15 cellular contexts compared by ENCODE assay signal in genomic region chr16:2501938-2502900, GRCh38. TPM values are rescaled to one million over a fixed set of nuclear protein-coding genes. Genes with fewer than 3 reads are reported as not detected.
A peak's percentile ranks its signal among the peaks of the same experiment; 100 is the strongest.
DNase-seq lines count a peak whose midpoint lies in the region; ATAC-seq, FAIRE-seq and TF ChIP-seq lines count a peak whose summit lies in the region.
"Had no signal": no experiment of that assay in that cellular context is flagged by ENCODE, and none has a peak within 500 bp of the region (broad histone marks: within the 10 kb centered on the region; RNA-seq: fewer than 3 reads in every experiment).

No MANE protein-coding gene starts in this region.

- H3K4ac ChIP-seq in IMR-90 (ENCODE audit: low read depth, low read length) (peak overlapping the region; percentile 45), H1 (replicated peaks; ENCODE audit: insufficient read length, low read depth, low read length) (peak overlapping the region; percentile 40)

- H3K56ac ChIP-seq in IMR-90 (ENCODE audit: extremely low read depth, insufficient read depth, low read length) = no peak overlapping the region
- no peak overlapping the region for H3K56ac ChIP-seq in H1 (replicated peaks; ENCODE audit: insufficient read length, low read depth, low read length)

- peak overlapping the region; percentile 73 for H2AK9ac ChIP-seq in IMR-90 (replicated peaks; ENCODE audit: low read depth, low read length, poor library complexity)

- H3K4me1 Mint-ChIP-seq in activated naive CD4-positive, alpha-beta T cell treated with anti-CD3 and anti-CD28 coated beads for 36 hours (ENCODE audit: low read depth) = peaks cover 2% of the 10 kb centered on the region
- H3K4me1 Mint-ChIP-seq: activated naive CD8-positive, alpha-beta T cell treated with anti-CD3 and anti-CD28 coated beads for 36 hours had no signal

- no peak overlapping the region for H3K27ac Mint-ChIP-seq in activated naive CD4-positive, alpha-beta T cell treated with anti-CD3 and anti-CD28 coated beads for 36 hours
- H3K27ac Mint-ChIP-seq: activated naive CD8-positive, alpha-beta T cell treated with anti-CD3 and anti-CD28 coated beads for 36 hours had no signal

- peak overlapping the region; percentile 60; the same call in 1 of the 2 replicates for H2BK12ac ChIP-seq in H1 (ENCODE audit: low read depth, low read length)

- H2AFZ ChIP-seq in IMR-90 (replicated peaks; ENCODE audit: low read length, poor library complexity) (peak overlapping the region; percentile 88), H1 (ENCODE audit: low read length) (no peak overlapping the region)

- H3K36me3 Mint-ChIP-seq in activated naive CD4-positive, alpha-beta T cell treated with anti-CD3 and anti-CD28 coated beads for 36 hours (ENCODE audit: low read depth) = peaks cover 4% of the 10 kb centered on the region

- H3K18ac ChIP-seq in IMR-90 (ENCODE audit: low read depth, low read length) (no peak overlapping the region), H1 (ENCODE audit: extremely low read depth, low read length) (peak overlapping the region; percentile 81)

- dilution Hi-C loops in IMR-90 (cut with HindIII; ENCODE audit: low sequenced_read_pairs, unreplicated experiment) = no loop called here

- H3K9me3 ChIP-seq in BLaER1 (no peaks in the 10 kb centered on the region), IMR-90 (ENCODE audit: control insufficient read depth, insufficient read depth, low read length) (no peaks in the 10 kb centered on the region), H1 (ENCODE audit: insufficient read depth in 2 of 2, low read depth in 1 of 2, low read length in 1 of 2) (no peaks in the 10 kb centered on the region), spleen (no peaks in the 10 kb centered on the region)

- H3K9ac ChIP-seq in BLaER1 = 0 out of 2 replicates have a peak overlapping the region, but pooled peaks have one; percentile 35
- H3K9ac ChIP-seq in IMR-90 (ENCODE audit: low read depth, low read length) = no peak overlapping the region
- H3K9ac ChIP-seq in H1 (replicated peaks in 1 of 4; ENCODE audit: extremely low read depth in 1 of 4, low read depth in 3 of 4, low read length in 3 of 4) = peak overlapping the region in 1 of 4 experiments; percentile 10; a peak in 3 of 7 replicates

- H2BK20ac ChIP-seq in IMR-90 (ENCODE audit: low read depth, low read length) (no peak overlapping the region), H1 (ENCODE audit: low read length) (no peak overlapping the region)

- H3K27me3 Mint-ChIP-seq in activated naive CD4-positive, alpha-beta T cell treated with anti-CD3 and anti-CD28 coated beads for 36 hours (ENCODE audit: low read depth) = no peaks in the 10 kb centered on the region
- H3K27me3 Mint-ChIP-seq: activated CD4-positive, alpha-beta T cell treated with anti-CD3 and anti-CD28 coated beads, Interleukin-2, amount 10 ng/mL, durations not matched to agents 7 days and 5 days; activated naive CD8-positive, alpha-beta T cell treated with anti-CD3 and anti-CD28 coated beads for 36 hours had no signal

- no peaks in the 10 kb centered on the region for H3K9me1 ChIP-seq in IMR-90 (ENCODE audit: insufficient read depth, low read length)

- TF ChIP-seq POLR2A in IMR-90 (IDR thresholded peaks at IDR 0.05; ENCODE audit: low read depth, low read length) = no peak
- TF ChIP-seq POLR2A in H1 (IDR thresholded peaks at IDR 0.05; ENCODE audit: control extremely low read depth in 1 of 2, low read depth in 2 of 2, low read length in 2 of 2) = no peak
- no peak for TF ChIP-seq POLR2A in spleen (IDR thresholded peaks at IDR 0.05)

- H4K91ac ChIP-seq in IMR-90 (ENCODE audit: insufficient read depth, low read depth, low read length) (0 out of 2 replicates have a peak overlapping the region, but pooled peaks have one; percentile 34), H1 (replicated peaks; ENCODE audit: insufficient read length, low read length) (no peak overlapping the region)

- H3K4me2 ChIP-seq in BLaER1 (peak overlapping the region; percentile 50; the same call in 1 of the 2 replicates), IMR-90 (ENCODE audit: low read depth, low read length) (peak overlapping the region; percentile 1; the same call in 1 of the 2 replicates), H1 (ENCODE audit: insufficient read depth in 1 of 2, low read depth in 2 of 2, low read length in 2 of 2) (peak overlapping the region; percentile 0 to 73; a peak in 3 of 4 replicates)

- peaks cover 61% of the 10 kb centered on the region for H3K4me1 ChIP-seq in BLaER1
- peaks cover 9% of the 10 kb centered on the region for H3K4me1 ChIP-seq in IMR-90 (ENCODE audit: control insufficient read depth, insufficient read depth, low read length)
- peaks cover 0 to 16% (median 9%) of the 10 kb centered on the region in 4 experiments; a peak in 6 of 7 replicates for H3K4me1 ChIP-seq in H1 (replicated peaks in 1 of 4; ENCODE audit: control insufficient read depth in 3 of 4, insufficient read depth in 4 of 4, low read length in 3 of 4)
- peaks cover 15 to 54% (median 31%) of the 10 kb centered on the region in 6 donors for H3K4me1 ChIP-seq in spleen

- peaks cover 62% of the 10 kb centered on the region for H4K20me1 ChIP-seq in BLaER1
- peaks cover 17% of the 10 kb centered on the region for H4K20me1 ChIP-seq in IMR-90 (ENCODE audit: insufficient read depth, low read length)
- H4K20me1 ChIP-seq in H1 (replicated peaks in 1 of 2; ENCODE audit: control insufficient read depth in 1 of 2, insufficient read depth in 2 of 2, low read length in 2 of 2) = peaks cover 2 to 4% of the 10 kb centered on the region in 2 experiments

- peaks cover 3 to 19% of the 10 kb centered on the region in 2 experiments; a peak in 2 of 4 replicates for H3K79me1 ChIP-seq in IMR-90 (ENCODE audit: low read depth in 1 of 2, low read length in 2 of 2)
- no peaks in the 10 kb centered on the region; the same call in 1 of the 2 replicates for H3K79me1 ChIP-seq in H1 (ENCODE audit: low read depth, low read length)

- WGBS in IMR-90 (ENCODE audit: extremely low coverage in 2 of 2, insufficient read length in 1 of 2), 2 experiments = 70% methylated on average over 11 of the region's 18 CpGs; no CpG with 5 or more reads in 1 of the 2 experiments
- 89% methylated on average over 17 of the region's 18 CpGs; no CpG with 5 or more reads in 1 of the 2 experiments for WGBS in H1 (ENCODE audit: extremely low coverage in 1 of 2, insufficient coverage in 1 of 2, insufficient read length in 1 of 2, insufficient replicate concordance in 2 of 2, low coverage in 1 of 2, low lambda C conversion rate in 2 of 2, missing lambda C conversion rate in 1 of 2), 2 experiments
- WGBS in spleen, 5 donors = 77 to 86% (median 80%) methylated on average over 11 to 18 of the region's 18 CpGs

- no TSS peak for BruUV-seq in IMR-90 (replicated peaks; lab: Mats Ljungman, UMichigan)

- no peaks in the 10 kb centered on the region for H3K27me3 ChIP-seq in BLaER1
- no peaks in the 10 kb centered on the region for H3K27me3 ChIP-seq in IMR-90 (ENCODE audit: control insufficient read depth, insufficient read depth, low read length)
- H3K27me3 ChIP-seq in H1 (replicated peaks in 1 of 4; ENCODE audit: control insufficient read depth in 3 of 4, extremely low read depth in 1 of 4, insufficient read depth in 3 of 4, low read length in 3 of 4) = no peaks in the 10 kb centered on the region; a peak in 1 of 7 replicates
- H3K27me3 ChIP-seq in spleen (replicated peaks in 1 of 7) = no peaks in the 10 kb centered on the region

- intact Hi-C loops in IMR-90 (cut with micrococcal nuclease) (loop anchor here (1.0 to 2.0 kb wide), 3 partner anchors 28 to 162 kb away; partner anchors contain the start of gene ABCA3), spleen (cut with DNase I; ENCODE audit: low total_unique reads) (loop anchor here (5.0 kb wide), 1 partner anchor 150 kb away; no protein-coding TSS in a partner anchor)
- intact Hi-C loops in activated naive CD4-positive, alpha-beta T cell treated with anti-CD3 and anti-CD28 coated beads for 36 hours (cut with micrococcal nuclease) = loop anchor here (1.0 kb wide), 3 partner anchors 73 to 307 kb away; partner anchors contain the start of genes ABCA3 and CCNF

- no peak overlapping the region for H2BK120ac ChIP-seq in IMR-90 (ENCODE audit: low read depth, low read length)
- H2BK120ac ChIP-seq in H1 (replicated peaks; ENCODE audit: low read depth, low read length) = no peak overlapping the region

- H4K8ac ChIP-seq in IMR-90 (ENCODE audit: low read depth in 2 of 2, low read length in 2 of 2) (no peak overlapping the region), H1 (ENCODE audit: extremely low read depth, insufficient read depth, low read length) (peak overlapping the region; percentile 62)

- FAIRE-seq in H1 (lab: Jason Lieb, UNC) = no peak
- FAIRE-seq: D721Med had no signal

- DNase-seq in IMR-90 (no peak), H1 (ENCODE audit: low read depth in 1 of 2, low spot score in 2 of 2) (no peak), omental fat pad (ENCODE audit: low spot score) (no peak), NCI-H1436 treated with DMSO at 0.1 percent for 48 hours (lab: John Stamatoyannopoulos, UW) (no peak), spleen (no peak), amygdala (lab: John Stamatoyannopoulos, UW) (no peak)
- no peak for DNase-seq in activated naive CD4-positive, alpha-beta T cell treated with anti-CD3 and anti-CD28 coated beads for 36 hours
- DNase-seq: cortex of kidney, NCI-H2081 treated with DMSO at 0.1 percent for 48 hours, SIG-M5 had no signal

- ATAC-seq in IMR-90 (ENCODE audit: low read depth) (no peak), omental fat pad (ENCODE audit: low FRiP score) (peak; percentile 0)

- H3K9me3 Mint-ChIP-seq in activated naive CD4-positive, alpha-beta T cell treated with anti-CD3 and anti-CD28 coated beads for 36 hours = no peaks in the 10 kb centered on the region
- H3K9me3 Mint-ChIP-seq: activated CD4-positive, alpha-beta T cell treated with anti-CD3 and anti-CD28 coated beads, Interleukin-2, amount 10 ng/mL, durations not matched to agents 7 days and 5 days; activated naive CD8-positive, alpha-beta T cell treated with anti-CD3 and anti-CD28 coated beads for 36 hours had no signal

- H3K23ac ChIP-seq in IMR-90 (ENCODE audit: low read depth, low read length) (no peak overlapping the region), H1 (ENCODE audit: insufficient read length) (no peak overlapping the region)

- peaks cover 65% of the 10 kb centered on the region for H3K36me3 ChIP-seq in BLaER1
- peaks cover 7% of the 10 kb centered on the region; the same call in 1 of the 2 replicates for H3K36me3 ChIP-seq in IMR-90 (ENCODE audit: control insufficient read depth, insufficient read depth, low read length)
- H3K36me3 ChIP-seq in H1 (ENCODE audit: control insufficient read depth in 2 of 4, insufficient read depth in 4 of 4, low read length in 3 of 4) = peaks cover 0 to 2% (median 0%) of the 10 kb centered on the region in 4 experiments; a peak in 1 of 8 replicates
- peaks cover 0 to 32% (median 4%) of the 10 kb centered on the region in 6 donors for H3K36me3 ChIP-seq in spleen

- no peak overlapping the region for H2AK5ac ChIP-seq in IMR-90 (ENCODE audit: low read depth, low read length)
- no peak overlapping the region; the same call in 1 of the 2 replicates for H2AK5ac ChIP-seq in H1 (ENCODE audit: low read depth, low read length)

- H3K79me2 ChIP-seq in H1 (ENCODE audit: control insufficient read depth in 1 of 2, insufficient read depth in 2 of 2, low read length in 2 of 2) = no peaks in the 10 kb centered on the region

- H3K4me3 ChIP-seq in BLaER1 (no peak overlapping the region), IMR-90 (ENCODE audit: insufficient read depth, low read depth, low read length) (no peak overlapping the region), H1 (ENCODE audit: extremely low read depth in 1 of 4, insufficient read depth in 2 of 4, low read depth in 3 of 4, low read length in 4 of 4) (peak overlapping the region in 2 of 4 experiments; percentile 14 to 60; a peak in 3 of 8 replicates), spleen (no peak overlapping the region)

- no peak for TF ChIP-seq RAD21 in IMR-90 (IDR thresholded peaks at IDR 0.05; ENCODE audit: low read length)
- TF ChIP-seq RAD21 in H1 (IDR thresholded peaks at IDR 0.05 in 1 of 2, conservative IDR thresholded peaks at IDR 0.05 in 1 of 2; ENCODE audit: low read depth in 2 of 2, low read length in 2 of 2) = no peak

- H3K14ac ChIP-seq in IMR-90 (replicated peaks; ENCODE audit: low read depth, low read length) (0 out of 2 replicates have a peak overlapping the region, but pooled peaks have one; percentile 12), H1 (ENCODE audit: insufficient read length) (no peak overlapping the region)

- TF ChIP-seq CTCF in IMR-90 (conservative IDR thresholded peaks at IDR 0.05; ENCODE audit: low read depth, low read length) (no peak), H1 (IDR thresholded peaks at IDR 0.05; ENCODE audit: control extremely low read depth in 1 of 3, insufficient read depth in 1 of 3, low read depth in 1 of 3, low read length in 3 of 3) (no peak), omental fat pad (IDR thresholded peaks at IDR 0.05) (no peak), spleen (IDR thresholded peaks at IDR 0.05 in 8 of 11, conservative IDR thresholded peaks at IDR 0.05 in 3 of 11) (no peak)

- H4K5ac ChIP-seq in IMR-90 (ENCODE audit: low read depth, low read length) (no peak overlapping the region), H1 (ENCODE audit: insufficient read length, low read depth, low read length) (no peak overlapping the region)

- CTCF ChIA-PET in IMR-90 (lab: Yijun Ruan, JAX) (interaction anchor here (0.7 to 1.0 kb wide), 3 partner anchors 13 to 34 kb away, joined by 3 to 4 read pairs (median 3); no protein-coding TSS in a partner anchor), H1 (lab: Charles Lee; ENCODE audit: partially characterized antibody) (interaction anchor here (0.6 to 3.3 kb wide), 46 partner anchors 9 to 322 kb away, joined by 3 to 32 read pairs (median 4); partner anchors contain the start of genes AMDHD2, ECI1, PDPK1 and TBC1D24)
- CTCF ChIA-PET in activated naive CD4-positive, alpha-beta T cell treated with anti-CD3 and anti-CD28 coated beads for 36 hours (lab: Charles Lee) = interaction anchor here (0.6 to 1.8 kb wide), 17 partner anchors 8 to 315 kb away, joined by 3 to 8 read pairs (median 3); partner anchors contain the start of genes ABCA3 and ECI1

- H2BK5ac ChIP-seq in IMR-90 (ENCODE audit: low read depth, low read length, poor library complexity, severe bottlenecking) = peak overlapping the region; percentile 34
- H2BK5ac ChIP-seq in H1 (ENCODE audit: low read depth, low read length) = peak overlapping the region; percentile 85

- TF ChIP-seq EP300 in H1 (IDR thresholded peaks at IDR 0.05; ENCODE audit: borderline replicate concordance in 1 of 2, low read depth in 2 of 2, low read length in 2 of 2) = no peak

- in situ Hi-C loops in IMR-90 (cut with MboI; ENCODE audit: low sequenced_read_pairs) = loop anchor here (10.0 kb wide), 1 partner anchor 247 kb away; the partner anchor contains the start of gene ECI1

- H2BK15ac ChIP-seq in IMR-90 (ENCODE audit: low read depth, low read length) (no peak overlapping the region), H1 (ENCODE audit: low read length) (peak overlapping the region; percentile 31; the same call in 1 of the 2 replicates)

- POLR2A ChIA-PET in IMR-90 (lab: Charles Lee; ENCODE audit: unreplicated experiment) = no interaction called here
- POLR2A ChIA-PET in H1 (lab: Charles Lee; ENCODE audit: partially characterized antibody) = interaction anchor here (0.6 to 2.0 kb wide), 16 partner anchors 8 to 493 kb away, joined by 3 to 10 read pairs (median 4); partner anchors contain the start of genes ATP6V0C, CEMP1, NTN3 and TEDC2

- no peaks in the 10 kb centered on the region for H3K23me2 ChIP-seq in H1 (ENCODE audit: low read depth, low read length)

- no peak overlapping the region for H3K4me3 Mint-ChIP-seq in activated naive CD4-positive, alpha-beta T cell treated with anti-CD3 and anti-CD28 coated beads for 36 hours
- H3K4me3 Mint-ChIP-seq: activated CD4-positive, alpha-beta T cell treated with anti-CD3 and anti-CD28 coated beads, Interleukin-2, amount 10 ng/mL, durations not matched to agents 7 days and 5 days; activated naive CD8-positive, alpha-beta T cell treated with anti-CD3 and anti-CD28 coated beads for 36 hours had no signal

- H3K27ac ChIP-seq in BLaER1 (no peak overlapping the region), IMR-90 (ENCODE audit: insufficient read depth, low read length) (no peak overlapping the region), H1 (ENCODE audit: low read depth, low read length) (no peak overlapping the region), spleen (peak overlapping the region in 4 of 8 donors; percentile 32 to 46 (median 42))

RNA-seq across cellular contexts. Expression of gene ATP6V0C, which starts 11.5 kb away (rescaled TPM):
- total RNA-seq in IMR-90 (2012; rRNA removed) (8.4 and 8.6 TPM in 2 replicates), omental fat pad (100 to 1,000 TPM in 1 of 4 donors, 10 to 100 TPM in 3; 43.5 to 113 (median 67.9) TPM), spleen (100 to 1,000 TPM in 4 of 7 donors, 10 to 100 TPM in 3; 82.3 to 199 (median 156) TPM)
- polyA plus RNA-seq in IMR-90 (2012; rRNA removed) (107 and 108 TPM in 2 replicates), H1 (2011; rRNA removed) (125 and 218 TPM in 2 replicates), spleen (100 to 1,000 TPM in 1 of 3 donors, 10 to 100 TPM in 2; 64.5 to 125 (median 99.7) TPM)
- 182 and 333 TPM in 2 replicates for polyA plus RNA-seq in IMR-90 (2012; cell fraction: cytosol; rRNA removed)
- 64.7 and 163 TPM in 2 replicates for polyA plus RNA-seq in IMR-90 (2012; cell fraction: nucleus; rRNA removed; ENCODE audit: low replicate concordance)
- total RNA-seq in H1 (2021; fragmentation: NEBNext Ultra II Directional; extraction: Animal tissue kit (Norgen Biotek cat#: 25700)) = 176 and 199 TPM in 2 replicates
- 35.7 TPM for polyA plus RNA-seq in H1 (2011; cell fraction: cytosol; rRNA removed)
- 80.2 TPM for polyA plus RNA-seq in H1 (2011; cell fraction: nucleus; rRNA removed)
- 161 to 288 TPM (median 238 TPM) in 4 replicates for polyA plus RNA-seq in H1 (2012, experiment 1 of 2)
- polyA plus RNA-seq in H1 (2012, experiment 2 of 2) = 371 TPM
- polyA plus RNA-seq in H1 (2013, experiment 1 of 2) = 359 TPM
- 478 TPM for polyA plus RNA-seq in H1 (2013, experiment 2 of 2)
- 15.2 and 20.3 TPM in 2 replicates for polyA minus RNA-seq in H1 (2011; rRNA and poly(A)+ RNA removed)
- polyA minus RNA-seq in H1 (2011; cell fraction: cytosol; rRNA and poly(A)+ RNA removed) = 225 TPM
- polyA minus RNA-seq in H1 (2011; cell fraction: nucleus; rRNA and poly(A)+ RNA removed) = 36.2 TPM
- total RNA-seq in activated naive CD4-positive, alpha-beta T cell treated with anti-CD3 and anti-CD28 coated beads for 36 hours = 10 to 100 TPM; 81.9 TPM

RNA-seq across cellular contexts. Expression of gene AMDHD2, which starts 18.0 kb away (rescaled TPM):
- total RNA-seq in IMR-90 (2012; rRNA removed) (10.0 and 10.6 TPM in 2 replicates), omental fat pad (10 to 100 TPM; 26.7 to 35.9 (median 30.7) TPM), spleen (10 to 100 TPM; 59.9 to 94.0 (median 70.9) TPM)
- polyA plus RNA-seq in IMR-90 (2012; rRNA removed) (30.3 and 30.8 TPM in 2 replicates), H1 (2011; rRNA removed) (54.6 and 77.1 TPM in 2 replicates), spleen (10 to 100 TPM; 37.8 to 72.0 (median 38.5) TPM)
- polyA plus RNA-seq in IMR-90 (2012; cell fraction: cytosol; rRNA removed) = 11.5 and 21.8 TPM in 2 replicates
- 189 and 533 TPM in 2 replicates for polyA plus RNA-seq in IMR-90 (2012; cell fraction: nucleus; rRNA removed; ENCODE audit: low replicate concordance)
- 43.0 and 45.0 TPM in 2 replicates for total RNA-seq in H1 (2021; fragmentation: NEBNext Ultra II Directional; extraction: Animal tissue kit (Norgen Biotek cat#: 25700))
- 63.4 TPM for polyA plus RNA-seq in H1 (2011; cell fraction: cytosol; rRNA removed)
- polyA plus RNA-seq in H1 (2011; cell fraction: nucleus; rRNA removed) = 345 TPM
- polyA plus RNA-seq in H1 (2012, experiment 1 of 2) = 36.6 to 63.3 TPM (median 57.3 TPM) in 4 replicates
- 26.8 TPM for polyA plus RNA-seq in H1 (2012, experiment 2 of 2)
- 19.9 TPM for polyA plus RNA-seq in H1 (2013, experiment 1 of 2)
- 18.3 TPM for polyA plus RNA-seq in H1 (2013, experiment 2 of 2)
- polyA minus RNA-seq in H1 (2011; rRNA and poly(A)+ RNA removed) = 15.9 and 28.8 TPM in 2 replicates
- 36.0 TPM for polyA minus RNA-seq in H1 (2011; cell fraction: cytosol; rRNA and poly(A)+ RNA removed)
- 89.1 TPM for polyA minus RNA-seq in H1 (2011; cell fraction: nucleus; rRNA and poly(A)+ RNA removed)
- 10 to 100 TPM; 15.3 to 18.6 TPM for total RNA-seq in activated naive CD4-positive, alpha-beta T cell treated with anti-CD3 and anti-CD28 coated beads for 36 hours

RNA-seq across cellular contexts. Expression of gene TBC1D24, which starts 27.3 kb away (rescaled TPM):
- total RNA-seq in IMR-90 (2012; rRNA removed) (7.5 and 8.6 TPM in 2 replicates), omental fat pad (10 to 100 TPM; 10.4 to 19.4 (median 13.0) TPM), spleen (10 to 100 TPM in 6 of 7 donors, 1 to 10 TPM in 1; 9.7 to 15.3 (median 12.8) TPM)
- polyA plus RNA-seq in IMR-90 (2012; rRNA removed) (13.4 and 16.2 TPM in 2 replicates), H1 (2011; rRNA removed) (8.7 and 13.3 TPM in 2 replicates), spleen (1 to 10 TPM; 2.2 to 5.1 (median 2.2) TPM)
- polyA plus RNA-seq in IMR-90 (2012; cell fraction: cytosol; rRNA removed) = 6.5 and 11.7 TPM in 2 replicates
- 28.4 and 53.0 TPM in 2 replicates for polyA plus RNA-seq in IMR-90 (2012; cell fraction: nucleus; rRNA removed; ENCODE audit: low replicate concordance)
- total RNA-seq in H1 (2021; fragmentation: NEBNext Ultra II Directional; extraction: Animal tissue kit (Norgen Biotek cat#: 25700)) = 18.6 and 21.5 TPM in 2 replicates
- polyA plus RNA-seq in H1 (2011; cell fraction: cytosol; rRNA removed) = 9.4 TPM
- polyA plus RNA-seq in H1 (2011; cell fraction: nucleus; rRNA removed) = 22.2 TPM
- 7.7 to 10.3 TPM (median 9.2 TPM) in 4 replicates for polyA plus RNA-seq in H1 (2012, experiment 1 of 2)
- 4.2 TPM for polyA plus RNA-seq in H1 (2012, experiment 2 of 2)
- polyA plus RNA-seq in H1 (2013, experiment 1 of 2) = 7.5 TPM
- 7.0 TPM for polyA plus RNA-seq in H1 (2013, experiment 2 of 2)
- 13.1 and 14.6 TPM in 2 replicates for polyA minus RNA-seq in H1 (2011; rRNA and poly(A)+ RNA removed)
- polyA minus RNA-seq in H1 (2011; cell fraction: cytosol; rRNA and poly(A)+ RNA removed) = 15.0 TPM
- polyA minus RNA-seq in H1 (2011; cell fraction: nucleus; rRNA and poly(A)+ RNA removed) = 13.0 TPM
- 1 to 10 TPM; 8.1 to 8.6 TPM for total RNA-seq in activated naive CD4-positive, alpha-beta T cell treated with anti-CD3 and anti-CD28 coated beads for 36 hours

RNA-seq across cellular contexts. Expression of gene CEMP1, which starts 29.0 kb away (rescaled TPM):
- total RNA-seq in IMR-90 (2012; rRNA removed) (not detected in 2 replicates), omental fat pad (not detected), spleen (under 1 TPM in 2 of 7 donors, not detected in 5; 0.37 to 0.97 TPM)
- polyA plus RNA-seq in IMR-90 (2012; rRNA removed) (not detected in 2 replicates), H1 (2011; rRNA removed) (0.08 TPM in 1 of 2 replicates, not detected in the other), spleen (1 to 10 TPM in 1 of 3 donors, under 1 TPM in 2; 0.70 to 1.5 (median 0.74) TPM)
- not detected in 2 replicates for polyA plus RNA-seq in IMR-90 (2012; cell fraction: cytosol; rRNA removed)
- not detected in 2 replicates for polyA plus RNA-seq in IMR-90 (2012; cell fraction: nucleus; rRNA removed; ENCODE audit: low replicate concordance)
- total RNA-seq in H1 (2021; fragmentation: NEBNext Ultra II Directional; extraction: Animal tissue kit (Norgen Biotek cat#: 25700)) = not detected in 2 replicates
- 0.05 TPM for polyA plus RNA-seq in H1 (2011; cell fraction: cytosol; rRNA removed)
- polyA plus RNA-seq in H1 (2011; cell fraction: nucleus; rRNA removed) = 0.11 TPM
- polyA plus RNA-seq in H1 (2012, experiment 1 of 2) = 6.9 to 11.1 TPM (median 8.1 TPM) in 3 of 4 replicates, not detected in the other
- polyA plus RNA-seq in H1 (2012, experiment 2 of 2) = 6.9 TPM
- polyA plus RNA-seq in H1 (2013, experiment 1 of 2) = not detected
- not detected for polyA plus RNA-seq in H1 (2013, experiment 2 of 2)
- 0.32 TPM in 1 of 2 replicates, not detected in the other for polyA minus RNA-seq in H1 (2011; rRNA and poly(A)+ RNA removed)
- not detected for polyA minus RNA-seq in H1 (2011; cell fraction: cytosol; rRNA and poly(A)+ RNA removed)
- 3.1 TPM for polyA minus RNA-seq in H1 (2011; cell fraction: nucleus; rRNA and poly(A)+ RNA removed)
- total RNA-seq in activated naive CD4-positive, alpha-beta T cell treated with anti-CD3 and anti-CD28 coated beads for 36 hours = under 1 TPM in 1 of 2 experiments, not detected in 1; 0.17 TPM
- total RNA-seq: activated naive CD8-positive, alpha-beta T cell treated with anti-CD3 and anti-CD28 coated beads for 36 hours had no signal

RNA-seq across cellular contexts. Expression of gene NTN3, which starts 31.1 kb away (rescaled TPM):
- total RNA-seq in IMR-90 (2012; rRNA removed) (0.18 and 0.28 TPM in 2 replicates), omental fat pad (under 1 TPM in 2 of 4 donors, not detected in 2; 0.28 to 0.44 TPM), spleen (under 1 TPM in 3 of 7 donors, not detected in 4; 0.13 to 0.28 (median 0.23) TPM)
- polyA plus RNA-seq in IMR-90 (2012; rRNA removed) (0.38 and 0.72 TPM in 2 replicates), H1 (2011; rRNA removed) (0.30 and 0.74 TPM in 2 replicates), spleen (under 1 TPM in 2 of 3 donors, not detected in 1; 0.03 to 0.06 TPM)
- polyA plus RNA-seq in IMR-90 (2012; cell fraction: cytosol; rRNA removed) = 0.44 and 0.96 TPM in 2 replicates
- polyA plus RNA-seq in IMR-90 (2012; cell fraction: nucleus; rRNA removed; ENCODE audit: low replicate concordance) = 0.72 and 2.1 TPM in 2 replicates
- total RNA-seq in H1 (2021; fragmentation: NEBNext Ultra II Directional; extraction: Animal tissue kit (Norgen Biotek cat#: 25700)) = 0.34 and 0.52 TPM in 2 replicates
- 0.32 TPM for polyA plus RNA-seq in H1 (2011; cell fraction: cytosol; rRNA removed)
- polyA plus RNA-seq in H1 (2011; cell fraction: nucleus; rRNA removed) = 2.5 TPM
- polyA plus RNA-seq in H1 (2012, experiment 1 of 2) = 0.08 to 0.20 TPM (median 0.08 TPM) in 3 of 4 replicates, not detected in the other
- polyA plus RNA-seq in H1 (2012, experiment 2 of 2) = 0.10 TPM
- polyA plus RNA-seq in H1 (2013, experiment 1 of 2) = 0.10 TPM
- 0.15 TPM for polyA plus RNA-seq in H1 (2013, experiment 2 of 2)
- 0.13 and 0.46 TPM in 2 replicates for polyA minus RNA-seq in H1 (2011; rRNA and poly(A)+ RNA removed)
- polyA minus RNA-seq in H1 (2011; cell fraction: cytosol; rRNA and poly(A)+ RNA removed) = 1.1 TPM
- 4.2 TPM for polyA minus RNA-seq in H1 (2011; cell fraction: nucleus; rRNA and poly(A)+ RNA removed)
- total RNA-seq in activated naive CD4-positive, alpha-beta T cell treated with anti-CD3 and anti-CD28 coated beads for 36 hours = not detected
- total RNA-seq: activated CD4-positive, alpha-beta T cell treated with anti-CD3 and anti-CD28 coated beads, Interleukin-2, amount 10 ng/mL, durations not matched to agents 7 days and 5 days; activated naive CD8-positive, alpha-beta T cell treated with anti-CD3 and anti-CD28 coated beads for 36 hours; ureter had no signal
